8 cellular contexts compared by ENCODE assay signal in genomic region chr5:138032028-138032571, GRCh38. TPM values are rescaled to one million over a fixed set of nuclear protein-coding genes. Genes with fewer than 3 reads are reported as not detected.
DNase-seq lines count a peak whose midpoint lies in the region; ATAC-seq, FAIRE-seq and TF ChIP-seq lines count a peak whose summit lies in the region.

No MANE protein-coding gene starts in this region.

- no peaks in the 10 kb centered on the region for H3K9me3 ChIP-seq in esophagus squamous epithelium

- intact Hi-C loops in esophagus squamous epithelium (cut with DNase I): no loop called here

- peak overlapping the region; percentile 93 to 100 (median 99) for H3K4me3 Mint-ChIP-seq in IgD-negative memory B cell
- H3K4me3 Mint-ChIP-seq in naive thymus-derived CD8-positive, alpha-beta T cell: peak overlapping the region; percentile 92 to 100 (median 99)

- WGBS in esophagus squamous epithelium, 2 donors: 0 to 2% methylated on average over 15 to 24 of the region's 24 CpGs

- ATAC-seq in GM21576 (IDR thresholded peaks at IDR 0.05; ENCODE audit: unreplicated experiment): peak; percentile 46
- ATAC-seq in naive thymus-derived CD8-positive, alpha-beta T cell: peak; percentile 45 to 50

- no peaks in the 10 kb centered on the region for H3K9me3 Mint-ChIP-seq in IgD-negative memory B cell
- H3K9me3 Mint-ChIP-seq in naive thymus-derived CD8-positive, alpha-beta T cell: no peaks in the 10 kb centered on the region

- H3K4me3 ChIP-seq in esophagus squamous epithelium: peak overlapping the region; percentile 85 to 100 (median 94)

- peaks cover 2% of the 10 kb centered on the region for H3K27me3 Mint-ChIP-seq in IgD-negative memory B cell
- H3K27me3 Mint-ChIP-seq in naive thymus-derived CD8-positive, alpha-beta T cell: peaks cover 0 to 2% (median 0%) of the 10 kb centered on the region in 5 donors

- POLR2A ChIA-PET in naive thymus-derived CD8-positive, alpha-beta T cell (lab: Charles Lee): interaction anchor here (0.7 kb wide), 1 partner anchor 276 kb away, joined by 3 read pairs; no protein-coding TSS in a partner anchor

- TF ChIP-seq POLR2A in GM12891 (IDR thresholded peaks at IDR 0.05; ENCODE audit: low read depth, low read length) (peak; percentile 51; the same call in 1 of the 2 replicates), esophagus squamous epithelium (IDR thresholded peaks at IDR 0.05) (peak in 1 of 4 donors; percentile 6)

- H3K36me3 ChIP-seq in esophagus squamous epithelium: no peaks in the 10 kb centered on the region

- H3K27ac ChIP-seq in VCaP: peak overlapping the region; percentile 98
- peak overlapping the region; percentile 98 to 100 (median 100) for H3K27ac ChIP-seq in esophagus squamous epithelium

- H3K27me3 ChIP-seq in esophagus squamous epithelium: no peaks in the 10 kb centered on the region

- H3K4me1 Mint-ChIP-seq in IgD-negative memory B cell: peaks cover 50 to 52% (median 50%) of the 10 kb centered on the region in 3 donors
- H3K4me1 Mint-ChIP-seq in naive thymus-derived CD8-positive, alpha-beta T cell: peaks cover 27 to 65% (median 63%) of the 10 kb centered on the region in 4 donors

- no peak for TF ChIP-seq CTCF in VCaP (conservative IDR thresholded peaks at IDR 0.05)
- TF ChIP-seq CTCF in esophagus squamous epithelium (IDR thresholded peaks at IDR 0.05): peak in 1 of 6 experiments; percentile 5

- H3K27ac Mint-ChIP-seq in IgD-negative memory B cell: peak overlapping the region; percentile 95 to 99 (median 97)
- H3K27ac Mint-ChIP-seq in naive thymus-derived CD8-positive, alpha-beta T cell: peak overlapping the region; percentile 94 to 99 (median 99)

- peaks cover 3% of the 10 kb centered on the region for H3K36me3 Mint-ChIP-seq in IgD-negative memory B cell
- peaks cover 0 to 18% (median 0%) of the 10 kb centered on the region in 3 donors for H3K36me3 Mint-ChIP-seq in naive thymus-derived CD8-positive, alpha-beta T cell

- peaks cover 9 to 67% (median 33%) of the 10 kb centered on the region in 3 donors for H3K4me1 ChIP-seq in esophagus squamous epithelium

- FAIRE-seq in GM12891 (lab: Jason Lieb, UNC): peak; percentile 93

- peak; percentile 43 for DNase-seq in GM12891 (ENCODE audit: insufficient read length, low spot score)
- DNase-seq in esophagus squamous epithelium (lab: John Stamatoyannopoulos, UW): peak; percentile 36
- DNase-seq in naive thymus-derived CD8-positive, alpha-beta T cell: peak in 4 of 10 donors; percentile 31 to 71 (median 42)
- no peak for DNase-seq in ecto neural progenitor cell (ENCODE audit: low spot score)
- no peak for DNase-seq in 8988T

TF ChIP-seq in GM12891, 5 proteins besides CTCF, POLR2A, EP300 and RAD21:
- TF ChIP-seq SPI1 (IDR thresholded peaks at IDR 0.05; ENCODE audit: low read depth, low read length) (peak; percentile 83), TAF1 (IDR thresholded peaks at IDR 0.05; ENCODE audit: low read depth, low read length) (peak; percentile 8; the same call in 1 of the 2 replicates), POU2F2 (IDR thresholded peaks at IDR 0.05; ENCODE audit: low read depth, low read length) (no peak; the same call in 1 of the 2 replicates), PAX5 (IDR thresholded peaks at IDR 0.05; ENCODE audit: insufficient read depth, low read length, severe bottlenecking) (no peak)

RNA-seq across cellular contexts. Expression of gene FAM13B, which starts 0.8 kb away (rescaled TPM):
- 12.5 TPM for polyA plus RNA-seq in GM12891 (2012; ENCODE audit: low read depth, missing spikeins)
- polyA plus RNA-seq in IgD-negative memory B cell: 34.2 TPM
- 10 to 100 TPM; 12.2 to 46.0 (median 13.9) TPM for total RNA-seq in esophagus squamous epithelium
- 10 to 100 TPM; 68.9 to 75.3 TPM for total RNA-seq in naive thymus-derived CD8-positive, alpha-beta T cell
- 10 to 100 TPM; 21.7 to 25.1 (median 22.3) TPM for polyA plus RNA-seq in naive thymus-derived CD8-positive, alpha-beta T cell

RNA-seq across cellular contexts. Expression of gene WNT8A, which starts 51.7 kb away (rescaled TPM):
- not detected for polyA plus RNA-seq in GM12891 (2012; ENCODE audit: low read depth, missing spikeins)
- not detected for polyA plus RNA-seq in IgD-negative memory B cell
- not detected for total RNA-seq in esophagus squamous epithelium
- not detected for total RNA-seq in naive thymus-derived CD8-positive, alpha-beta T cell
- not detected for polyA plus RNA-seq in naive thymus-derived CD8-positive, alpha-beta T cell

Comparison
In these comparisons a context has a peak if more than half of its experiments do, and no peak if none do; other contexts are left out.
1. DNase-seq: peak in GM12891 (single experiment) and esophagus squamous epithelium (single experiment); none in ecto neural progenitor cell (single experiment) and 8988T (single experiment).